Comparison of ENCODE assay signal across 1 cellular context in genomic region chr11:65215441-65216076, GRCh38.
TF ChIP-seq lines count a peak whose summit lies in the region.

No MANE protein-coding gene starts in this region.

TF ChIP-seq in HEK293, 187 proteins besides CTCF, POLR2A, EP300 and RAD21 (continued from another document):
- TF ChIP-seq ZNF26 (tag by site-specific recombination; IDR thresholded peaks at IDR 0.05) = no peak
- TF ChIP-seq ZNF266 (tag by site-specific recombination; IDR thresholded peaks at IDR 0.05; ENCODE audit: low read depth) = no peak
- no peak for TF ChIP-seq ZSCAN4 (tag by site-specific recombination; IDR thresholded peaks at IDR 0.05)
- no peak for TF ChIP-seq ZNF843 (tag by site-specific recombination; IDR thresholded peaks at IDR 0.05)
- no peak for TF ChIP-seq ZFP3 (tag by site-specific recombination; IDR thresholded peaks at IDR 0.05; ENCODE audit: low read depth)
- TF ChIP-seq EGR2 (tag by site-specific recombination; IDR thresholded peaks at IDR 0.05; ENCODE audit: low read depth) = peak; percentile 99
- peak; percentile 53; the same call in 1 of the 2 replicates for TF ChIP-seq ZNF785 (tag by site-specific recombination; IDR thresholded peaks at IDR 0.05)
- no peak for TF ChIP-seq ZNF214 (tag by site-specific recombination; IDR thresholded peaks at IDR 0.05; ENCODE audit: borderline replicate concordance)
- TF ChIP-seq WT1 (tag by site-specific recombination; IDR thresholded peaks at IDR 0.05) = no peak
- no peak for TF ChIP-seq ZNF354C (tag by site-specific recombination; IDR thresholded peaks at IDR 0.05; ENCODE audit: borderline replicate concordance, low read depth)
- no peak for TF ChIP-seq ZNF121 (tag by site-specific recombination; IDR thresholded peaks at IDR 0.05)
- no peak for TF ChIP-seq SETDB1 (IDR thresholded peaks at IDR 0.05; ENCODE audit: insufficient read length, low read length)
- TF ChIP-seq SALL2 (tag by site-specific recombination; IDR thresholded peaks at IDR 0.05; ENCODE audit: borderline replicate concordance) = no peak
